ENCODE assay signal across 20 cellular contexts in genomic region chr16:21336231-21336630, GRCh38. TPM values are rescaled to one million over a fixed set of nuclear protein-coding genes. Genes with fewer than 3 reads are reported as not detected.
"Had no signal": no experiment of that assay in that cellular context is flagged by ENCODE, and none has a peak within 500 bp of the region (broad histone marks: within the 10 kb centered on the region; RNA-seq: fewer than 3 reads in every experiment).

No MANE protein-coding gene starts in this region.

- H3K27me3 Mint-ChIP-seq: naive B cell had no signal

- ATAC-seq: activated CD8-positive, alpha-beta T cell treated with anti-CD3 and anti-CD28 coated beads for 36 hours; activated T-cell treated with anti-CD3 and anti-CD28 coated beads, Interleukin-2, amount 50 U/mL, for 4 hours; gastroesophageal sphincter; heart right ventricle; WTC11 had no signal

- H3K9ac ChIP-seq: parathyroid adenoma had no signal

- H3K27ac ChIP-seq: esophagus muscularis mucosa, gastroesophageal sphincter, heart right ventricle, parathyroid adenoma, suprapubic skin had no signal

- H3K9me3 ChIP-seq: esophagus muscularis mucosa, gastroesophageal sphincter, heart right ventricle, suprapubic skin had no signal

- H3K4me3 ChIP-seq: esophagus muscularis mucosa, gastroesophageal sphincter, heart right ventricle, lung, suprapubic skin had no signal

- H3K4me3 Mint-ChIP-seq: activated CD8-positive, alpha-beta T cell treated with anti-CD3 and anti-CD28 coated beads for 36 hours; activated naive CD4-positive, alpha-beta T cell treated with anti-CD3 and anti-CD28 coated beads, Interleukin-2, amount 50 U/mL, for 24 hours; activated T-cell treated with anti-CD3 and anti-CD28 coated beads, Interleukin-2, amount 50 U/mL, for 4 hours; naive B cell; WTC11 had no signal

- H3K27ac Mint-ChIP-seq: activated CD8-positive, alpha-beta T cell treated with anti-CD3 and anti-CD28 coated beads for 36 hours; activated naive CD4-positive, alpha-beta T cell treated with anti-CD3 and anti-CD28 coated beads, Interleukin-2, amount 50 U/mL, for 24 hours; naive B cell; WTC11 had no signal

- DNase-seq: activated CD4-positive, alpha-beta T cell treated with anti-CD3 and anti-CD28 coated beads for 48 hours; activated CD8-positive, alpha-beta T cell treated with anti-CD3 and anti-CD28 coated beads for 36 hours; activated effector memory CD4-positive, alpha-beta T cell treated with anti-CD3 and anti-CD28 coated beads, Interleukin-2, amount 50 U/mL, for 16 hours; activated T-cell treated with anti-CD3 and anti-CD28 coated beads, Interleukin-2, amount 50 U/mL, for 4 hours; caudate nucleus; heart right ventricle; left colon; naive B cell; stimulated activated CD4-positive, alpha-beta T cell treated with anti-CD3 and anti-CD28 coated beads, Interleukin-4, amount 100 ng/mL, for 24 hours; stimulated activated naive CD4-positive, alpha-beta T cell treated with Interleukin-2 at 50 U/mL for 16 hours; T-helper 2 cell; trophoblast cell had no signal

- H3K27me3 ChIP-seq: esophagus muscularis mucosa, gastroesophageal sphincter, heart right ventricle, suprapubic skin had no signal

- H3K9me3 Mint-ChIP-seq: activated CD8-positive, alpha-beta T cell treated with anti-CD3 and anti-CD28 coated beads for 36 hours; activated naive CD4-positive, alpha-beta T cell treated with anti-CD3 and anti-CD28 coated beads, Interleukin-2, amount 50 U/mL, for 24 hours had no signal

- H3K36me3 ChIP-seq: gastroesophageal sphincter, heart right ventricle had no signal

- H3K4me1 Mint-ChIP-seq: activated naive CD4-positive, alpha-beta T cell treated with anti-CD3 and anti-CD28 coated beads, Interleukin-2, amount 50 U/mL, for 24 hours; WTC11 had no signal

- H3K4me1 ChIP-seq: esophagus muscularis mucosa, gastroesophageal sphincter, heart right ventricle, parathyroid adenoma, suprapubic skin had no signal

- H2AFZ ChIP-seq: parathyroid adenoma had no signal

RNA-seq across cellular contexts. Expression of gene CRYM, which starts 58.1 kb away (rescaled TPM):
- total RNA-seq: activated CD8-positive, alpha-beta T cell treated with anti-CD3 and anti-CD28 coated beads for 36 hours; activated T-cell treated with anti-CD3 and anti-CD28 coated beads, Interleukin-2, amount 50 U/mL, for 4 hours; skeletal muscle tissue had no signal
